Comparison of ENCODE assay signal across 8 cellular contexts in the genomic region with DNA sequence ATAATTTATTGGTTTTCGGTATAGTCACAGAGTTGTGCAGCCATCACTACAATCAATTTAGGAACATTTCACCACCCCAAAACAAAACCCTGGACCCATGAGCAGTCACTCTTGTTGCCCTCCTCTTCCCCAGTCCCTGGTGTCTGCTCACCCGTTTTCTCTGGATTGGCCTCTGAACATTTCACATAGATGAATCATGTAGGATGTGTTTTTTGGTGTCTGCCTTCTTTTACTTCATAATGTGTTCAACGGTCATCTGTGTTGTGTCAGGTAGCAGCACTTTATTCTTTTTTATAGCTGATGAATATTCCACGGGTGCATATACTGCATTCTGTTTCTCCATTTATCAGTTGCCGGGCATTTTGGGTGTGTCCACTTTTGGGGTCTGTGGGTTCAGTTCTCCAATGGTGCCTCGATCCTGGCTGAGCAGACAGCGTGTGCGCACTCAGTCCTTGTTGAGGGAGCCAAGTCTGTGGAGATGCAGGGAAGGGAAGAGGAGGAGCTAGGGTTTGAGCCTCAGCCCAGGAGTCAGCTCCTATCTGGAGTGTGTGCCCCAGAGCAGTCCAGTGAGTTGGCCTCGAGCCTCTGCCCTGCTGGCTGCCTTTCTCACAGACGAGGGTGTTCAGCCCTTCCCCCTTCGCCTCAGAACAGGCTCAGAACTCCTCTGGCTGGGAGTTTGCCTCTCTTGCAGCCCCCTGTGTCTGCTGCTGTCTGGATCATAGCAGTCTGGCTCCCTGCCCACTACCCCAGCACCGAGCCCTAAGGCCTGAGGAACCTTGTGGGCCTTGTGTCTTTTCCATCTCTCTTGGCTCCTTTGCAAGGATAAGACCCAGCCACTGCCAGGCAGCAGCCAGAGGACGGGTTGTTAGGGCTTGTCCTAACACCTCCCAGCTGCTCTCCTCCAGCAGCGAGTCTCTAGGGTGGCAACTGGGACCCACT. TPM values are rescaled to one million over a fixed set of nuclear protein-coding genes. Genes with fewer than 3 reads are reported as not detected.
DNase-seq lines count a peak whose midpoint lies in the region; ATAC-seq, FAIRE-seq and TF ChIP-seq lines count a peak whose summit lies in the region.

No MANE protein-coding gene starts in this region.

- no peak overlapping the region; the same call in 1 of the 2 replicates for H2AFZ ChIP-seq in K562 (ENCODE audit: low read depth, low read length)

- WGBS in K562 (ENCODE audit: insufficient coverage, low coverage, missing lambda C conversion rate) = 50% methylated on average over 10 of the region's 14 CpGs

- no peak for TF ChIP-seq CTCF in K562 (IDR thresholded peaks at IDR 0.05 in 2 of 3, conservative IDR thresholded peaks at IDR 0.05 in 1 of 3; ENCODE audit: insufficient read depth in 2 of 3, low read depth in 1 of 3, low read length in 3 of 3)

- peaks cover 54% of the 10 kb centered on the region for H3K36me3 Mint-ChIP-seq in T-helper 1 cell treated with Interleukin-12 subunit alpha and Interleukin-12 subunit beta and Interleukin-4 antibody, amounts not matched to agents 30 μg/mL and 1 μg/mL, for 36 hours (ENCODE audit: low read depth)

- H3K4me3 ChIP-seq in K562 (peak overlapping the region; percentile 68; the same call in 1 of the 2 replicates), stomach smooth muscle (ENCODE audit: low read length in 2 of 2) (peak overlapping the region; percentile 11 to 57)

- H3K9me1 ChIP-seq in K562 (ENCODE audit: control insufficient read depth, insufficient read depth, low read length) = no peaks in the 10 kb centered on the region

- H3K36me3 ChIP-seq in K562 (ENCODE audit: control insufficient read depth, insufficient read depth, low read length) = peaks cover 61% of the 10 kb centered on the region
- peaks cover 24 to 31% of the 10 kb centered on the region in 2 donors for H3K36me3 ChIP-seq in stomach smooth muscle (ENCODE audit: control insufficient read depth in 2 of 2, insufficient read depth in 2 of 2, low read length in 2 of 2)

- H3K27ac ChIP-seq in K562 (ENCODE audit: extremely low read depth, low read depth, low read length) (no peak overlapping the region; the same call in 2 of the 3 replicates), stomach smooth muscle (ENCODE audit: low read length) (peak overlapping the region; percentile 71)

- H3K9me3 Mint-ChIP-seq in T-helper 1 cell treated with Interleukin-12 subunit alpha and Interleukin-12 subunit beta and Interleukin-4 antibody, amounts not matched to agents 30 μg/mL and 1 μg/mL, for 36 hours = no peaks in the 10 kb centered on the region

- peaks cover 4% of the 10 kb centered on the region for H3K27me3 Mint-ChIP-seq in T-helper 1 cell treated with Interleukin-12 subunit alpha and Interleukin-12 subunit beta and Interleukin-4 antibody, amounts not matched to agents 30 μg/mL and 1 μg/mL, for 36 hours (ENCODE audit: low read depth)

- POLR2A ChIA-PET in K562 (lab: Yijun Ruan, JAX) = interaction anchor here (1.0 to 1.3 kb wide), 3 partner anchors 12 to 27 kb away, joined by 3 to 5 read pairs (median 5); no protein-coding TSS in a partner anchor

- ATAC-seq in K562 = no peak
- ATAC-seq in GM21825 (IDR thresholded peaks at IDR 0.05; ENCODE audit: unreplicated experiment) = no peak

- no peak for TF ChIP-seq POLR2A in K562 (conservative IDR thresholded peaks at IDR 0.05)

- no peak for TF ChIP-seq EP300 in K562 (IDR thresholded peaks at IDR 0.05; ENCODE audit: low read length)

- no peak for DNase-seq in T-helper 1 cell
- peak in 1 of 4 experiments; percentile 47 for DNase-seq in K562 (ENCODE audit: extremely low read depth in 1 of 4, low spot score in 3 of 4)
- peak; percentile 68 for DNase-seq in islet precursor cell
- no peak for DNase-seq in GDM1 (lab: John Stamatoyannopoulos, UW)
- no peak for DNase-seq in NCI-H2227 (lab: John Stamatoyannopoulos, UW; ENCODE audit: unreplicated experiment)

- intact Hi-C loops in K562 (cut with micrococcal nuclease) = loop anchor here (5.0 to 10.0 kb wide), 2 partner anchors 163 to 295 kb away; a partner anchor contains a TSS

- peaks cover 52% of the 10 kb centered on the region for H3K79me2 ChIP-seq in K562 (ENCODE audit: control insufficient read depth, insufficient read depth, low read length)

- H3K4me1 Mint-ChIP-seq in T-helper 1 cell treated with Interleukin-12 subunit alpha and Interleukin-12 subunit beta and Interleukin-4 antibody, amounts not matched to agents 30 μg/mL and 1 μg/mL, for 36 hours (ENCODE audit: low read depth) = peaks cover 60% of the 10 kb centered on the region

- in situ Hi-C loops in K562 (cut with MboI) = no loop called here

- peak overlapping the region; percentile 57 for H3K27ac Mint-ChIP-seq in T-helper 1 cell treated with Interleukin-12 subunit alpha and Interleukin-12 subunit beta and Interleukin-4 antibody, amounts not matched to agents 30 μg/mL and 1 μg/mL, for 36 hours

- TF ChIP-seq RAD21 in K562 (CRISPR knock-in tag; conservative IDR thresholded peaks at IDR 0.05 in 1 of 2, IDR thresholded peaks at IDR 0.05 in 1 of 2) = no peak

- no peak for FAIRE-seq in K562 (lab: Jason Lieb, UNC)

- H3K4me1 ChIP-seq in K562 (replicated peaks in 1 of 2; ENCODE audit: control insufficient read depth in 2 of 2, insufficient read depth in 2 of 2, low read length in 2 of 2) (peaks cover 30 to 46% of the 10 kb centered on the region in 2 experiments), stomach smooth muscle (ENCODE audit: control insufficient read depth, insufficient read depth, low read length) (peaks cover 42% of the 10 kb centered on the region)

- H3K9me3 ChIP-seq in K562 (replicated peaks; ENCODE audit: control insufficient read depth, insufficient read depth, low read depth, low read length) (peaks cover 3% of the 10 kb centered on the region), stomach smooth muscle (ENCODE audit: control insufficient read depth in 2 of 2, low read length in 2 of 2) (no peaks in the 10 kb centered on the region)

- CTCF ChIA-PET in K562 (lab: Yijun Ruan, JAX; ENCODE audit: low intra/inter-chr PET ratio) = no interaction called here

- H3K9ac ChIP-seq in K562 (ENCODE audit: insufficient read depth in 1 of 2, low read depth in 2 of 2, low read length in 2 of 2) (peak overlapping the region; percentile 85 to 88), stomach smooth muscle (ENCODE audit: low read length in 2 of 2) (peak overlapping the region in 1 of 2 donors; percentile 58)

- H3K27me3 ChIP-seq in K562 (ENCODE audit: control insufficient read depth in 2 of 2, insufficient read depth in 2 of 2, low read length in 2 of 2) = no peaks in the 10 kb centered on the region
- H3K27me3 ChIP-seq in stomach smooth muscle (ENCODE audit: control insufficient read depth in 1 of 2, insufficient read depth in 2 of 2, low read length in 2 of 2) = no peaks in the 10 kb centered on the region

- H3K4me2 ChIP-seq in K562 (ENCODE audit: insufficient read depth, low read length) = peak overlapping the region; percentile 80

- H4K20me1 ChIP-seq in K562 (replicated peaks; ENCODE audit: control insufficient read depth, insufficient read depth, low read length) = no peaks in the 10 kb centered on the region

- peak overlapping the region; percentile 51 for H3K4me3 Mint-ChIP-seq in T-helper 1 cell treated with Interleukin-12 subunit alpha and Interleukin-12 subunit beta and Interleukin-4 antibody, amounts not matched to agents 30 μg/mL and 1 μg/mL, for 36 hours

- BruUV-seq in K562 (replicated peaks; lab: Mats Ljungman, UMichigan) = no TSS peak

TF ChIP-seq in K562, 482 proteins besides CTCF, POLR2A, EP300 and RAD21 (continues in another document):
- TF ChIP-seq STAG1 (CRISPR knock-in tag; IDR thresholded peaks at IDR 0.05; ENCODE audit: borderline replicate concordance) (no peak), HLTF (IDR thresholded peaks at IDR 0.05) (no peak), RBFOX2 (IDR thresholded peaks at IDR 0.05; ENCODE audit: low read depth, low read length) (peak; percentile 48), L3MBTL2 (IDR thresholded peaks at IDR 0.05) (peak; percentile 55; the same call in 1 of the 2 replicates)
- TF ChIP-seq, protein P1, sequence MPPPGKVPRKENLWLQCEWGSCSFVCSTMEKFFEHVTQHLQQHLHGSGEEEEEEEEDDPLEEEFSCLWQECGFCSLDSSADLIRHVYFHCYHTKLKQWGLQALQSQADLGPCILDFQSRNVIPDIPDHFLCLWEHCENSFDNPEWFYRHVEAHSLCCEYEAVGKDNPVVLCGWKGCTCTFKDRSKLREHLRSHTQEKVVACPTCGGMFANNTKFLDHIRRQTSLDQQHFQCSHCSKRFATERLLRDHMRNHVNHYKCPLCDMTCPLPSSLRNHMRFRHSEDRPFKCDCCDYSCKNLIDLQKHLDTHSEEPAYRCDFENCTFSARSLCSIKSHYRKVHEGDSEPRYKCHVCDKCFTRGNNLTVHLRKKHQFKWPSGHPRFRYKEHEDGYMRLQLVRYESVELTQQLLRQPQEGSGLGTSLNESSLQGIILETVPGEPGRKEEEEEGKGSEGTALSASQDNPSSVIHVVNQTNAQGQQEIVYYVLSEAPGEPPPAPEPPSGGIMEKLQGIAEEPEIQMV (tag; conservative IDR thresholded peaks at IDR 0.05; ENCODE audit: low read depth) = no peak

RNA-seq across cellular contexts. Expression of a gene that starts 18.0 kb away (rescaled TPM):
- not detected in 2 replicates for total RNA-seq in K562 (2011; cell fraction: chromatin; rRNA removed; ENCODE audit: low replicate concordance)
- not detected in 2 replicates for total RNA-seq in K562 (2011; cell fraction: nucleolus; rRNA removed)
- not detected in 2 replicates for total RNA-seq in K562 (2011; cell fraction: nucleoplasm; rRNA removed)
- total RNA-seq in K562 (2014; rRNA removed) = not detected in 2 replicates
- total RNA-seq in K562 (2014; rRNA removed; fragmentation: Illumina TruSeq; extraction: Trizol) = not detected in 2 replicates
- total RNA-seq in K562 (2015; rRNA removed; fragmentation: Illumina TruSeq; extraction: Trizol) = not detected in 2 replicates
- total RNA-seq in K562 (2021) = not detected in 2 replicates
- not detected in 2 replicates for polyA plus RNA-seq in K562 (2011; rRNA removed)
- not detected in 2 replicates for polyA plus RNA-seq in K562 (2011; cell fraction: cytosol; rRNA removed)
- polyA plus RNA-seq in K562 (2011; cell fraction: nucleus; rRNA removed) = not detected in 2 replicates
- polyA plus RNA-seq in K562 (2012) = not detected in 2 replicates
- polyA plus RNA-seq in K562 (2014; fragmentation: Illumina TruSeq; extraction: Trizol) = not detected in 2 replicates
- not detected for polyA plus RNA-seq in K562 (2014; fragmentation: Nextera tagmentation; extraction: Ambion mirVana)
- polyA plus RNA-seq in K562 (2014; rRNA removed) = not detected in 2 replicates
- not detected in 2 replicates for polyA minus RNA-seq in K562 (2011; rRNA and poly(A)+ RNA removed)
- not detected in 2 replicates for polyA minus RNA-seq in K562 (2011; cell fraction: cytosol; rRNA and poly(A)+ RNA removed)
- not detected in 2 replicates for polyA minus RNA-seq in K562 (2011; cell fraction: nucleus; rRNA and poly(A)+ RNA removed)
